In the genomic region with DNA sequence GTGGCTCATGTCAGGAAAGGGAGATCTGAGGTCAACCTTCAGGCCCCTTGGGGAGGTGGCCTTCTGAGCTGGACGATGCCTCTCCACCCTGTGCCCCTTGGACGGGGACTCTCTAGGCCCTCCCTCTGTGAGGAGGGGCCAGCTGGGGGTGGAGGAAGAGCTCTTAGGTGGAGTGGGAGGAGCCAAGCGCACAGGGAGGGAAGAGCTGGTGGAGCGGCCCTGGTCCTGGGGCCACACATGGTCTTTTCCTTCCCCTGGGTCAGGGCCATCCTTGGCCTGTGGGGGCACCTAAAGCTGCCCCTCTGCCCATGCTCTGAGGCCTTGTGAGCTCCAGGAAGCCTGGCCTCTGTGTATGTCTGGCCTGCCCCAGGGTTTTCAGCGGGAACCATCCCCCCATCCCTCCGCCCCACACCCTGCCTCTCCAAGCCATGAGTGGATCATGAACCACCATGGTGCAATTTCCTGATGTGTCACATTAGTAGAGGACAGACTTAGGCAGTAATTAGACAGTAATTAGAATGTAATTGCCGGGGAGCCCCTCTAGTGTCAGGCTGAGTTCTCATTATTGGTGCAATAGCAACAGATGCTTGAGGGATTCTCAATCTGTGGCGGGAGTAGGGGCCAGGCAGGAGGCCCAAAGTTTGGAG, we compare ENCODE assay signal across 19 cellular contexts.
DNase-seq lines count a peak whose midpoint lies in the region; ATAC-seq, FAIRE-seq and TF ChIP-seq lines count a peak whose summit lies in the region.
"Had no signal": no experiment of that assay in that cellular context is flagged by ENCODE, and none has a peak within 500 bp of the region (broad histone marks: within the 10 kb centered on the region; RNA-seq: fewer than 3 reads in every experiment).

No MANE protein-coding gene starts in this region.

- H3K4me1 Mint-ChIP-seq in nephron progenitor cell: peaks cover 75% of the 10 kb centered on the region
- no peaks in the 10 kb centered on the region for H3K4me1 Mint-ChIP-seq in stimulated activated effector memory CD8-positive, alpha-beta T cell treated with anti-CD3 and anti-CD28 coated beads, Interleukin-12 subunit alpha, Interleukin-12 subunit beta, amount 100 ng/mL, for 72 hours
- H3K4me1 Mint-ChIP-seq: B cell had no signal

- H3K9me3 ChIP-seq in tibial nerve (no peaks in the 10 kb centered on the region), uterus (no peaks in the 10 kb centered on the region)
- H3K9me3 ChIP-seq: gastrocnemius medialis, ovary had no signal

- H3K4me1 ChIP-seq in tibial nerve: peaks cover 0 to 35% (median 0%) of the 10 kb centered on the region in 4 donors
- H3K4me1 ChIP-seq in uterus: no peaks in the 10 kb centered on the region

- H3K36me3 ChIP-seq in H7 (replicated peaks; ENCODE audit: control insufficient read depth, insufficient read depth, low read length) (no peaks in the 10 kb centered on the region; the same call in 1 of the 2 replicates), bronchial epithelial cell (ENCODE audit: control insufficient read depth, insufficient read depth, low read length) (no peaks in the 10 kb centered on the region), tibial nerve (no peaks in the 10 kb centered on the region), uterus (no peaks in the 10 kb centered on the region)
- H3K36me3 ChIP-seq: gastrocnemius medialis, ovary had no signal

- H3K27me3 ChIP-seq in H7 (ENCODE audit: control insufficient read depth, insufficient read depth, low read length) (no peaks in the 10 kb centered on the region), bronchial epithelial cell (ENCODE audit: control insufficient read depth, insufficient read depth, low read length) (no peaks in the 10 kb centered on the region), tibial nerve (no peaks in the 10 kb centered on the region), uterus (no peaks in the 10 kb centered on the region)
- H3K27me3 ChIP-seq: gastrocnemius medialis, ovary had no signal

- DNase-seq in H7: peak; percentile 87
- DNase-seq in NCI-H69 (lab: John Stamatoyannopoulos, UW): peak; percentile 89
- peak; percentile 26 for DNase-seq in bronchial epithelial cell (ENCODE audit: low read depth)
- DNase-seq in nephron progenitor cell: no peak
- DNase-seq in tibial nerve (ENCODE audit: low spot score in 2 of 2): no peak
- no peak for DNase-seq in GM19240 (ENCODE audit: insufficient read length, low spot score)
- no peak for DNase-seq in uterus
- DNase-seq in stimulated activated effector memory CD8-positive, alpha-beta T cell treated with anti-CD3 and anti-CD28 coated beads, Interleukin-12 subunit alpha, Interleukin-12 subunit beta, amount 100 ng/mL, for 72 hours (ENCODE audit: low spot score in 2 of 2): no peak
- DNase-seq: activated naive CD4-positive, alpha-beta T cell treated with anti-CD3 and anti-CD28 coated beads for 36 hours; Calu3; gastrocnemius medialis; Kasumi-1; NCI-H345; ovary; PC-3; stimulated activated CD4-positive, alpha-beta T cell treated with anti-CD3 and anti-CD28 coated beads, Interleukin-4, amount 100 ng/mL, for 24 hours had no signal

- FAIRE-seq in bronchial epithelial cell (lab: Jason Lieb, UNC): no peak

- no peak for TF ChIP-seq EP300 in tibial nerve (IDR thresholded peaks at IDR 0.05)

- H3K4me3 Mint-ChIP-seq in nephron progenitor cell: peak overlapping the region; percentile 21
- H3K4me3 Mint-ChIP-seq in stimulated activated effector memory CD8-positive, alpha-beta T cell treated with anti-CD3 and anti-CD28 coated beads, Interleukin-12 subunit alpha, Interleukin-12 subunit beta, amount 100 ng/mL, for 72 hours: no peak overlapping the region
- H3K4me3 Mint-ChIP-seq: activated naive CD4-positive, alpha-beta T cell treated with anti-CD3 and anti-CD28 coated beads for 36 hours; B cell; dendritic cell treated with granulocyte-macrophage colony-stimulating factor and Interleukin-4, amounts not matched to agents 40 ng/mL and 50 ng/mL, for 4 days had no signal

- WGBS in tibial nerve, 2 donors: 66 to 76% methylated on average over 8 of the region's 8 CpGs

- no peaks in the 10 kb centered on the region for H3K9me3 Mint-ChIP-seq in nephron progenitor cell
- no peaks in the 10 kb centered on the region for H3K9me3 Mint-ChIP-seq in stimulated activated effector memory CD8-positive, alpha-beta T cell treated with anti-CD3 and anti-CD28 coated beads, Interleukin-12 subunit alpha, Interleukin-12 subunit beta, amount 100 ng/mL, for 72 hours
- H3K9me3 Mint-ChIP-seq: activated naive CD4-positive, alpha-beta T cell treated with anti-CD3 and anti-CD28 coated beads for 36 hours; dendritic cell treated with granulocyte-macrophage colony-stimulating factor and Interleukin-4, amounts not matched to agents 40 ng/mL and 50 ng/mL, for 4 days had no signal

- no peak for ATAC-seq in stimulated activated effector memory CD8-positive, alpha-beta T cell treated with anti-CD3 and anti-CD28 coated beads, Interleukin-12 subunit alpha, Interleukin-12 subunit beta, amount 100 ng/mL, for 72 hours
- ATAC-seq: gastrocnemius medialis, PC-3 had no signal

- no peak for TF ChIP-seq CTCF in bronchial epithelial cell (IDR thresholded peaks at IDR 0.05; ENCODE audit: insufficient read depth, low read length, severe bottlenecking)
- TF ChIP-seq CTCF in nephron progenitor cell (IDR thresholded peaks at IDR 0.05): no peak
- TF ChIP-seq CTCF in tibial nerve (IDR thresholded peaks at IDR 0.05): no peak
- TF ChIP-seq CTCF in uterus (IDR thresholded peaks at IDR 0.05): no peak

- H3K4me3 ChIP-seq in H7 (ENCODE audit: insufficient read depth, low read depth, low read length) (no peak overlapping the region), bronchial epithelial cell (ENCODE audit: low read depth, low read length) (no peak overlapping the region), tibial nerve (no peak overlapping the region), uterus (no peak overlapping the region)
- H3K4me3 ChIP-seq: gastrocnemius medialis, ovary had no signal

- H3K27ac ChIP-seq in tibial nerve (peak overlapping the region in 1 of 4 donors; percentile 10), uterus (no peak overlapping the region)
- H3K27ac ChIP-seq: epithelial cell of prostate, gastrocnemius medialis, ovary had no signal

- no peak for TF ChIP-seq POLR2A in tibial nerve (IDR thresholded peaks at IDR 0.05)
- no peak for TF ChIP-seq POLR2A in uterus (IDR thresholded peaks at IDR 0.05)

- H3K27ac Mint-ChIP-seq in nephron progenitor cell: no peak overlapping the region
- no peak overlapping the region for H3K27ac Mint-ChIP-seq in stimulated activated effector memory CD8-positive, alpha-beta T cell treated with anti-CD3 and anti-CD28 coated beads, Interleukin-12 subunit alpha, Interleukin-12 subunit beta, amount 100 ng/mL, for 72 hours
- H3K27ac Mint-ChIP-seq: activated naive CD4-positive, alpha-beta T cell treated with anti-CD3 and anti-CD28 coated beads for 36 hours; B cell; dendritic cell treated with granulocyte-macrophage colony-stimulating factor and Interleukin-4, amounts not matched to agents 40 ng/mL and 50 ng/mL, for 4 days had no signal

- intact Hi-C loops in uterus (cut with DNase I; ENCODE audit: low total_unique reads): no loop called here

- H3K36me3 Mint-ChIP-seq in nephron progenitor cell (ENCODE audit: low read depth): peaks cover 8% of the 10 kb centered on the region
- H3K36me3 Mint-ChIP-seq in stimulated activated effector memory CD8-positive, alpha-beta T cell treated with anti-CD3 and anti-CD28 coated beads, Interleukin-12 subunit alpha, Interleukin-12 subunit beta, amount 100 ng/mL, for 72 hours: no peaks in the 10 kb centered on the region

- H3K27me3 Mint-ChIP-seq in nephron progenitor cell (ENCODE audit: low read depth, poor library complexity): peaks cover 65% of the 10 kb centered on the region
- H3K27me3 Mint-ChIP-seq: B cell; dendritic cell treated with granulocyte-macrophage colony-stimulating factor and Interleukin-4, amounts not matched to agents 40 ng/mL and 50 ng/mL, for 4 days had no signal

Comparison
In these comparisons a context has a peak if more than half of its experiments do, and no peak if none do; other contexts are left out.
1. DNase-seq: peak in H7 (single experiment), NCI-H69 (single experiment) and bronchial epithelial cell (single experiment); none in nephron progenitor cell (single experiment), tibial nerve (0 of 2), GM19240 (single experiment), uterus (0 of 2) and stimulated activated effector memory CD8-positive, alpha-beta T cell treated with anti-CD3 and anti-CD28 coated beads, Interleukin-12 subunit alpha, Interleukin-12 subunit beta, amount 100 ng/mL, for 72 hours (0 of 2).